In the genomic region with DNA sequence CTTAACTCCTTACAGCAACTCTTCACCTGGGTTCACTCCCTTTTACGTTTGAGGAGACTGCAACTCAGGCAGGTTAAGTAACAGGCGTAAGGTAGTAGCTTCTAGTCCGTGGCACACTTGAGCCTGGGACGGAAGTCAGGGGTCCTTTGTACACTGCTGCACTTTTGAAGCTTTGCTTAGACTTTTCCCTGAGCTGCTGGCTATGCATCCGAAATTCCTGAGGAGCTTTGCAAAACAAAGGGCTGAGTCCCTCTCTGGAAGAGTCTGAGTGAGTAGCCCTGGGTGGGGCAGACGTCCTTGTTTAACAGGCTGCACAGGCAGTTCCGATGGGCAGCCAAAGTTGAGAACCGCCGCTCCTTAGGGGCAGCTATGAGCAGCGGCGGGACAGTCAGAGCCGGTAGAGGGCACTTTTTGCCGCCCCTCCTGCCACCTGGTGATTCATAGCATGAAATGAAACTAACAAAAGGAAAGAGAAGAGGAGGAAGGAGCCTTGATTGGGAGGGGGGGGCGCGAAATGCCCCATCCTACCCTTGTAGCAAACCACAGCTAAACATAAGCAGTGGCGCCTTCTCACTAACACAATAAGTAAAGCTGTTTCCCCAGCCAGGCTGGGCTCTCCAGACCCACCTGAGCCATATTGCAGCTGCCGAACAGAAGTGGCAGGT, we compare ENCODE assay signal across 8 cellular contexts. TPM values are rescaled to one million over a fixed set of nuclear protein-coding genes. Genes with fewer than 3 reads are reported as not detected.
DNase-seq lines count a peak whose midpoint lies in the region; ATAC-seq and TF ChIP-seq lines count a peak whose summit lies in the region.

No MANE protein-coding gene starts in this region.

- H3K9me3 ChIP-seq in ovary = no peaks in the 10 kb centered on the region
- H3K9me3 ChIP-seq in tibial artery = no peaks in the 10 kb centered on the region

- TF ChIP-seq EP300 in ovary (IDR thresholded peaks at IDR 0.05) = no peak

- peak; percentile 32 for ATAC-seq in Right ventricle myocardium inferior
- peak; percentile 36 for ATAC-seq in HG03025 (IDR thresholded peaks at IDR 0.05; ENCODE audit: low FRiP score, unreplicated experiment)

- peak; percentile 77 for DNase-seq in Right ventricle myocardium inferior (ENCODE audit: missing footprints)
- no peak for DNase-seq in cardiac septum (ENCODE audit: low spot score)
- peak; percentile 85 for DNase-seq in RPMI8226
- DNase-seq in activated T-helper 9 cell treated with anti-CD3 and anti-CD28 coated beads, Interleukin-2, amount 50 U/mL, for 16 hours (ENCODE audit: low read depth) = peak; percentile 65
- peak; percentile 38 for DNase-seq in foreskin melanocyte
- DNase-seq in ovary = peak; percentile 55 to 69 (median 63)
- DNase-seq in tibial artery = peak; percentile 72 to 77

- H3K4me3 ChIP-seq in ovary (peak overlapping the region; percentile 50), tibial artery (peak overlapping the region; percentile 91 to 95)

- H3K36me3 ChIP-seq in ovary (no peaks in the 10 kb centered on the region), tibial artery (peaks cover 7 to 10% (median 8%) of the 10 kb centered on the region in 3 donors)

- peaks cover 3% of the 10 kb centered on the region for H3K4me1 ChIP-seq in ovary (ENCODE audit: insufficient read depth)
- peaks cover 0 to 54% (median 29%) of the 10 kb centered on the region in 4 donors for H3K4me1 ChIP-seq in tibial artery

- intact Hi-C loops in Right ventricle myocardium inferior (cut with DNase I) (loop anchor here (5.0 kb wide), 1 partner anchor 37 kb away; the partner anchor contains the start of gene SLC15A3), cardiac septum (cut with DNase I) (no loop called here), ovary (cut with DNase I) (loop anchor here in 2 of 4 donors (5.0 kb wide), 2 partner anchors 212 to 217 kb away; no protein-coding TSS in a partner anchor), tibial artery (cut with DNase I; ENCODE audit: low total_unique reads) (no loop called here)

- WGBS in ovary, 3 donors = 3 to 5% (median 5%) methylated on average over 17 of the region's 17 CpGs

- H3K27ac ChIP-seq in ovary (peak overlapping the region; percentile 54 to 55), tibial artery (peak overlapping the region; percentile 91 to 96)

- no peak for TF ChIP-seq CTCF in ovary (IDR thresholded peaks at IDR 0.05)
- peak; percentile 12 to 29 for TF ChIP-seq CTCF in tibial artery (IDR thresholded peaks at IDR 0.05)

- no peak for TF ChIP-seq POLR2A in ovary (IDR thresholded peaks at IDR 0.05)

- H3K27me3 ChIP-seq in ovary (no peaks in the 10 kb centered on the region), tibial artery (no peaks in the 10 kb centered on the region)

RNA-seq across cellular contexts. Expression of gene TMEM109, which starts 1.4 kb away (rescaled TPM):
- 97.5 TPM for total RNA-seq in Right ventricle myocardium inferior
- total RNA-seq in cardiac septum = 80.2 TPM
- 100 to 1,000 TPM in 5 of 7 donors, 10 to 100 TPM in 2; 88.7 to 143 (median 109) TPM for total RNA-seq in ovary
- polyA plus RNA-seq in ovary = 100 to 1,000 TPM; 133 to 145 TPM

RNA-seq across cellular contexts. Expression of gene TMEM132A, which starts 8.9 kb away (rescaled TPM):
- total RNA-seq in Right ventricle myocardium inferior (6.3 TPM), cardiac septum (4.9 TPM), ovary (10 to 100 TPM; 16.5 to 34.1 (median 21.3) TPM)
- polyA plus RNA-seq in ovary = 10 to 100 TPM in 1 of 2 donors, 1 to 10 TPM in 1; 2.9 to 21.3 TPM

RNA-seq across cellular contexts. Expression of gene PRPF19, which starts 9.0 kb away (rescaled TPM):
- total RNA-seq in Right ventricle myocardium inferior (41.1 TPM), cardiac septum (32.5 TPM), ovary (100 to 1,000 TPM in 2 of 7 donors, 10 to 100 TPM in 5; 44.1 to 109 (median 97.2) TPM)
- 10 to 100 TPM; 66.2 to 73.4 TPM for polyA plus RNA-seq in ovary

RNA-seq across cellular contexts. Expression of gene SLC15A3, which starts 36.6 kb away (rescaled TPM):
- 20.8 TPM for total RNA-seq in Right ventricle myocardium inferior
- 11.6 TPM for total RNA-seq in cardiac septum
- total RNA-seq in ovary = 10 to 100 TPM; 25.3 to 55.8 (median 43.9) TPM
- 10 to 100 TPM; 27.2 to 38.9 TPM for polyA plus RNA-seq in ovary

RNA-seq across cellular contexts. Expression of gene ZP1, which starts 48.0 kb away (rescaled TPM):
- 0.14 TPM for total RNA-seq in Right ventricle myocardium inferior
- total RNA-seq in cardiac septum = not detected
- total RNA-seq in ovary = not detected
- under 1 TPM in 1 of 2 donors, not detected in 1; 0.17 TPM for polyA plus RNA-seq in ovary

Comparison
In these comparisons a context has a peak if more than half of its experiments do, and no peak if none do; other contexts are left out.
1. CTCF ChIP-seq: peak in tibial artery (2 of 2); none in ovary (0 of 3).